ENCODE assay signal across 1 cellular context in the genomic region with DNA sequence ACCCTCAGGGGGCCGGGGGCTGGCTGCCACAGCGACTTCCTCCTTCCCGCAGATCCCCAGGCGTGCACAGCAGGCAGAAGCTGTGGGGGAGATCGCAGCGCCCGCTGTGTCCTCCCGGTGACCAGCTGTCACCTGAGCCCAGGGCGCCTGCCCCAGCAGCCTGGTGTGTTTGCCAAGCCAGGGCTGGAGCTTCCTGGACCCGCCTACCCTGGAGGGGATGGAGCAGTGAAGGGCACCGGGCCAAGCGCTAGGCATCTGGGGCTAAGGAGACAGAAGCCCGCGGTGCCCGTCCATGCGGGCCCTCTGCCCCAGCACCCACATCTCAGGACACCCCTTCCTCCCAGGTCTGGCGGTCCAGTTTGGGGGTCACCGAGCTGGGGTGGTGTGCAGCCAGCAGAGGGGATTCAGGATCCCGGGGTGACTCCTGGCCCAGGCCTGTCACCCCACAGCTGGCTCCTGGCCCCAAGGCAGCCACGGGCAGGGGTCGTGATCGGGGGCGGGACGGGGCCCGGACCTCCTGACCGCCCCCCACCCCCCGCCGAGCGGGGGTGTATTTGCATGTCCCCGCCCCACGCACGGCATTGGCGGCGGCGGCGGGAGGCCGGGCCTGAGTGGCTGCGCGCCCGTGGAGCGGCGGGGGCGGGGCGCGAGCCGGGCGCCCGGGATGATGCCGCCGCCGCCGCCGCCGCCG.
TF ChIP-seq lines count a peak whose summit lies in the region.

A gene with protein sequence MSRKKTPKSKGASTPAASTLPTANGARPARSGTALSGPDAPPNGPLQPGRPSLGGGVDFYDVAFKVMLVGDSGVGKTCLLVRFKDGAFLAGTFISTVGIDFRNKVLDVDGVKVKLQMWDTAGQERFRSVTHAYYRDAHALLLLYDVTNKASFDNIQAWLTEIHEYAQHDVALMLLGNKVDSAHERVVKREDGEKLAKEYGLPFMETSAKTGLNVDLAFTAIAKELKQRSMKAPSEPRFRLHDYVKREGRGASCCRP (plus strand): TSS at position 645 of the 691 bp plus-strand sequence. CDS start 159 bp downstream, outside the sequence.

TF ChIP-seq in H1, 55 proteins besides CTCF, POLR2A, EP300 and RAD21:
- peak; percentile 73; the same call in 1 of the 2 replicates for TF ChIP-seq EGR1 (IDR thresholded peaks at IDR 0.05; ENCODE audit: borderline replicate concordance, low read depth, low read length)
- no peak for TF ChIP-seq TEAD4 (IDR thresholded peaks at IDR 0.05; ENCODE audit: low read depth, low read length)
- TF ChIP-seq SIX5 (IDR thresholded peaks at IDR 0.05; ENCODE audit: low read depth, low read length) = no peak
- TF ChIP-seq BACH1 (IDR thresholded peaks at IDR 0.05; ENCODE audit: low read length) = 0 out of 2 replicates have a peak, but pooled peaks have one; percentile 14
- peak; percentile 96 for TF ChIP-seq CTBP2 (IDR thresholded peaks at IDR 0.05; ENCODE audit: borderline replicate concordance, insufficient read depth, insufficient read length, low read length)
- TF ChIP-seq HDAC2 (IDR thresholded peaks at IDR 0.05; ENCODE audit: borderline replicate concordance in 1 of 2, low read depth in 2 of 2, low read length in 2 of 2) = peak; percentile 12 to 90; a peak in 3 of 4 replicates
- TF ChIP-seq SUZ12 (IDR thresholded peaks at IDR 0.05; ENCODE audit: low read length) = peak; percentile 20; the same call in 1 of the 2 replicates
- peak; percentile 59 for TF ChIP-seq ASH2L (IDR thresholded peaks at IDR 0.05; ENCODE audit: low read length)
- peak; percentile 74; the same call in 1 of the 2 replicates for TF ChIP-seq GABPA (IDR thresholded peaks at IDR 0.05; ENCODE audit: borderline replicate concordance, insufficient read depth, low read length)
- TF ChIP-seq, protein P1, sequence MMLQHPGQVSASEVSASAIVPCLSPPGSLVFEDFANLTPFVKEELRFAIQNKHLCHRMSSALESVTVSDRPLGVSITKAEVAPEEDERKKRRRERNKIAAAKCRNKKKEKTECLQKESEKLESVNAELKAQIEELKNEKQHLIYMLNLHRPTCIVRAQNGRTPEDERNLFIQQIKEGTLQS (IDR thresholded peaks at IDR 0.05; ENCODE audit: insufficient read depth, low read depth, low read length) = no peak
- peak; percentile 79 to 84; a peak in 2 of 4 replicates for TF ChIP-seq SIN3A (conservative IDR thresholded peaks at IDR 0.05 in 1 of 2, IDR thresholded peaks at IDR 0.05 in 1 of 2; ENCODE audit: low read depth in 1 of 2, low read length in 2 of 2)
- TF ChIP-seq YY1 (IDR thresholded peaks at IDR 0.05; ENCODE audit: low read depth, low read length) = peak; percentile 51; the same call in 1 of the 2 replicates
- TF ChIP-seq NRF1 (IDR thresholded peaks at IDR 0.05; ENCODE audit: low read depth, low read length) = no peak
- TF ChIP-seq KDM4A (IDR thresholded peaks at IDR 0.05; ENCODE audit: low read depth, low read length, severe bottlenecking) = peak; percentile 19
- TF ChIP-seq TCF12 (IDR thresholded peaks at IDR 0.05; ENCODE audit: low read depth, low read length) = peak; percentile 73; the same call in 1 of the 2 replicates
- TF ChIP-seq, protein P2, sequence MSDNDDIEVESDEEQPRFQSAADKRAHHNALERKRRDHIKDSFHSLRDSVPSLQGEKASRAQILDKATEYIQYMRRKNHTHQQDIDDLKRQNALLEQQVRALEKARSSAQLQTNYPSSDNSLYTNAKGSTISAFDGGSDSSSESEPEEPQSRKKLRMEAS (IDR thresholded peaks at IDR 0.05) = peak; percentile 58
- 0 out of 2 replicates have a peak, but pooled peaks have one; percentile 23 for TF ChIP-seq SP1 (IDR thresholded peaks at IDR 0.05; ENCODE audit: low read depth, low read length)
- TF ChIP-seq CBX5 (IDR thresholded peaks at IDR 0.05; ENCODE audit: low read depth, low read length) = no peak
